In genomic region chr18:36492604-36493329, GRCh38 we compare ENCODE assay signal across 1 cellular context.
TF ChIP-seq lines count a peak whose summit lies in the region.

No MANE protein-coding gene starts in this region.

TF ChIP-seq in H1, 55 proteins besides CTCF, POLR2A, EP300 and RAD21 (continued from another document):
- TF ChIP-seq EGR1 (IDR thresholded peaks at IDR 0.05; ENCODE audit: borderline replicate concordance, low read depth, low read length): no peak
- TF ChIP-seq SP4 (IDR thresholded peaks at IDR 0.05; ENCODE audit: low read length): no peak
- TF ChIP-seq ATF2 (IDR thresholded peaks at IDR 0.05; ENCODE audit: low read length): no peak
- no peak for TF ChIP-seq SP2 (IDR thresholded peaks at IDR 0.05; ENCODE audit: low read length)
- TF ChIP-seq TBP (IDR thresholded peaks at IDR 0.05; ENCODE audit: low read depth, low read length): no peak
- no peak for TF ChIP-seq POU5F1 (IDR thresholded peaks at IDR 0.05; ENCODE audit: low read depth, low read length)
- TF ChIP-seq CEBPB (IDR thresholded peaks at IDR 0.05; ENCODE audit: low read depth, low read length): no peak
- TF ChIP-seq BCL11A (IDR thresholded peaks at IDR 0.05; ENCODE audit: low read depth in 2 of 2, low read length in 2 of 2): no peak
- TF ChIP-seq RXRA (IDR thresholded peaks at IDR 0.05; ENCODE audit: insufficient read depth, low read depth, low read length): no peak
